Comparison of ENCODE assay signal across 1 cellular context in the genomic region with DNA sequence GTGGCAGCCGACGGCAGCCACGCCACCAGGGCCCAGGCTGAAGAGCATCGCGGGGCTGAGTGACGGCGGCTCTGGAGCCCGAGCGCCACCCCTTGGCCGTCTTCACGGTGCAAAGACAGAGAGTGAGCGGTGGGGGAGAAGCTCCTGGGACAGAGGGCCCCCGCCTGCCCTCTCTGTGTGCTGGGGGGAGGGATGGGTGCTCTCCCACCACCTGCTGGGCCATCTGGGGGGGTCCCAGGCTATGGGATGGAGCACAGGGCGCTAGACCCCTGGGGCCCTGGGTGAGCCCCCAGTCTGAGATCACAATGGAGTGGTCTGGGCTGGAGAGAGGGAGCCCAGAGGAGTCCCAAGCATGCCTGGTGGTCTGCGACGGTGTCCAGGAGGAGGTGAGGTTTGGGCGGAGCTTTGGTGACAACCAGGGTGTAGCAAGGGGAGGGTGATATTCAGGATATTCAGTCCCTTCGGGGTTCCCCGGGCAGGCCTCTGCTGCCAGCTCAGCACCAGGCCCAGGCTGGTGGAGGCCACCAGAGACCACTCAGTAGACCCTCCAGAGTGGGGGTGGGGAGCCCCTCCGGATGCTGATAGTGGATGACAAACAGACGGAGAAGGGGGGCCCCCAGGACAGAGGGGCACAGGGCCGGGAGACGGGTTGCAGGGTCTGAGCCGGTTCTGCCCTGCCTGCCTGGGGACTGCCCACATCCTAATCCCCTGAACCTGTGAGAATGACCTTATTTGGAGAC.
TF ChIP-seq lines count a peak whose summit lies in the region.

No MANE protein-coding gene starts in this region.

TF ChIP-seq in Ishikawa, 13 proteins besides CTCF, POLR2A, EP300 and RAD21 (continued from another document):
- TF ChIP-seq, protein P1, sequence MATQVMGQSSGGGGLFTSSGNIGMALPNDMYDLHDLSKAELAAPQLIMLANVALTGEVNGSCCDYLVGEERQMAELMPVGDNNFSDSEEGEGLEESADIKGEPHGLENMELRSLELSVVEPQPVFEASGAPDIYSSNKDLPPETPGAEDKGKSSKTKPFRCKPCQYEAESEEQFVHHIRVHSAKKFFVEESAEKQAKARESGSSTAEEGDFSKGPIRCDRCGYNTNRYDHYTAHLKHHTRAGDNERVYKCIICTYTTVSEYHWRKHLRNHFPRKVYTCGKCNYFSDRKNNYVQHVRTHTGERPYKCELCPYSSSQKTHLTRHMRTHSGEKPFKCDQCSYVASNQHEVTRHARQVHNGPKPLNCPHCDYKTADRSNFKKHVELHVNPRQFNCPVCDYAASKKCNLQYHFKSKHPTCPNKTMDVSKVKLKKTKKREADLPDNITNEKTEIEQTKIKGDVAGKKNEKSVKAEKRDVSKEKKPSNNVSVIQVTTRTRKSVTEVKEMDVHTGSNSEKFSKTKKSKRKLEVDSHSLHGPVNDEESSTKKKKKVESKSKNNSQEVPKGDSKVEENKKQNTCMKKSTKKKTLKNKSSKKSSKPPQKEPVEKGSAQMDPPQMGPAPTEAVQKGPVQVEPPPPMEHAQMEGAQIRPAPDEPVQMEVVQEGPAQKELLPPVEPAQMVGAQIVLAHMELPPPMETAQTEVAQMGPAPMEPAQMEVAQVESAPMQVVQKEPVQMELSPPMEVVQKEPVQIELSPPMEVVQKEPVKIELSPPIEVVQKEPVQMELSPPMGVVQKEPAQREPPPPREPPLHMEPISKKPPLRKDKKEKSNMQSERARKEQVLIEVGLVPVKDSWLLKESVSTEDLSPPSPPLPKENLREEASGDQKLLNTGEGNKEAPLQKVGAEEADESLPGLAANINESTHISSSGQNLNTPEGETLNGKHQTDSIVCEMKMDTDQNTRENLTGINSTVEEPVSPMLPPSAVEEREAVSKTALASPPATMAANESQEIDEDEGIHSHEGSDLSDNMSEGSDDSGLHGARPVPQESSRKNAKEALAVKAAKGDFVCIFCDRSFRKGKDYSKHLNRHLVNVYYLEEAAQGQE (IDR thresholded peaks at IDR 0.05; ENCODE audit: low read depth) = no peak
- TF ChIP-seq EGR1 (IDR thresholded peaks at IDR 0.05) = no peak
- TF ChIP-seq TEAD4 (IDR thresholded peaks at IDR 0.05) = no peak
- no peak for TF ChIP-seq TCF12 (IDR thresholded peaks at IDR 0.05; ENCODE audit: low read depth)
- TF ChIP-seq, protein P2, sequence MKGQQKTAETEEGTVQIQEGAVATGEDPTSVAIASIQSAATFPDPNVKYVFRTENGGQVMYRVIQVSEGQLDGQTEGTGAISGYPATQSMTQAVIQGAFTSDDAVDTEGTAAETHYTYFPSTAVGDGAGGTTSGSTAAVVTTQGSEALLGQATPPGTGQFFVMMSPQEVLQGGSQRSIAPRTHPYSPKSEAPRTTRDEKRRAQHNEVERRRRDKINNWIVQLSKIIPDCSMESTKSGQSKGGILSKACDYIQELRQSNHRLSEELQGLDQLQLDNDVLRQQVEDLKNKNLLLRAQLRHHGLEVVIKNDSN (IDR thresholded peaks at IDR 0.05) = no peak
- TF ChIP-seq ZBTB7A (IDR thresholded peaks at IDR 0.05; ENCODE audit: low read depth) = no peak
